ENCODE assay signal across 8 cellular contexts in the genomic region with DNA sequence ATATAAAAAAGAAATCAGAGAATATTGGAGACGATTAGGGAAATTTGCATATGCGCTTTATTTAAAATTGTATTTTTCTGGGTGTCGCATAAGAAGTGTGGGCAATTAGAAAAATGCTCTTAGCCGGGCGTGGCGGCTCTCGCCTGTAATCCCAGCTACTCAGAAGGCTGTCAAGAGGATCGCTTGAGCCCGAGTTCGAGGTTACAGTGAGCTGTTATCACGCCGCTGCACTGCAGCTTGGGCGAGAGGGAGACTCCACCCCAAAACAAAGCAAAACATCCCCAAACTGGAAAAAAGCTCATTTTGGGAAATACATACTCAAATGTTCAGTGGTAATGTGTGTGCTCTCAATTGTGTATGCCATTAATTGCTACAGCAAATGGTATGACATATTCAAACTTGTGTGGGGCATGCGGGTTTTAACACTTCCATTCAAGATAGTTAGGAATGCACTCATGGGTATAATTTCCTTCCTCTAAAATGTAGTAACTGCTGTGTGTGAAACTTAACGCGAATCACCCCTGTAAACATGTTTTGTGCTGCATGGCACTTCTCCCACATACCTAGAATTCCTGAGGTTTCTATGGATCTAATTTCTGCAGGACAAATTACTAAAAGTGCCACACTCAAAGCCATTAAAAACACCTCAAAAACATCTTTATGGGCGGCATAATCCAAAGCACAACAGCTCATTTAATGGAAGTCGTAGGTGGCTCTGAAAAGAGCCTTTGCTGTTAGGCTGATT. TPM values are rescaled to one million over a fixed set of nuclear protein-coding genes. Genes with fewer than 3 reads are reported as not detected.
DNase-seq lines count a peak whose midpoint lies in the region; ATAC-seq, FAIRE-seq and TF ChIP-seq lines count a peak whose summit lies in the region.

No MANE protein-coding gene starts in this region.

- no peaks in the 10 kb centered on the region for H3K79me2 ChIP-seq in astrocyte (ENCODE audit: insufficient read depth, low read length)

- peaks cover 65% of the 10 kb centered on the region for H3K4me1 Mint-ChIP-seq in activated CD8-positive, alpha-beta memory T cell treated with anti-CD3 and anti-CD28 coated beads, Interleukin-2, amount 10 ng/mL, durations not matched to agents 7 days and 5 days
- H3K4me1 Mint-ChIP-seq in astrocyte (ENCODE audit: low read depth, unreplicated experiment): peaks cover 34% of the 10 kb centered on the region

- H3K4me1 ChIP-seq in astrocyte (ENCODE audit: insufficient read depth, low read length): peaks cover 20% of the 10 kb centered on the region

- peak; percentile 70 for DNase-seq in activated CD8-positive, alpha-beta memory T cell treated with anti-CD3 and anti-CD28 coated beads, Interleukin-2, amount 10 ng/mL, durations not matched to agents 7 days and 5 days
- DNase-seq in activated CD8-positive, alpha-beta memory T cell treated with anti-CD3 and anti-CD28 coated beads for 24 hours: no peak
- peak; percentile 92 for DNase-seq in NCI-H82 (lab: John Stamatoyannopoulos, UW)
- peak; percentile 69 for DNase-seq in astrocyte (ENCODE audit: low read depth)

- peak overlapping the region; percentile 72 for H3K4me3 ChIP-seq in astrocyte (ENCODE audit: insufficient read depth, low read depth, low read length)
- H3K4me3 ChIP-seq in iPS-18c (ENCODE audit: insufficient read depth, low read depth, low read length): peak overlapping the region; percentile 69
- H3K4me3 ChIP-seq in skin epidermis: peak overlapping the region; percentile 37 to 63 (median 44)

- peak overlapping the region; percentile 78 for H3K4me3 Mint-ChIP-seq in activated CD8-positive, alpha-beta memory T cell treated with anti-CD3 and anti-CD28 coated beads, Interleukin-2, amount 10 ng/mL, durations not matched to agents 7 days and 5 days
- H3K4me3 Mint-ChIP-seq in astrocyte (ENCODE audit: unreplicated experiment): peak overlapping the region; percentile 89

- CTCF ChIA-PET in activated CD8-positive, alpha-beta memory T cell treated with anti-CD3 and anti-CD28 coated beads, Interleukin-2, amount 10 ng/mL, durations not matched to agents 7 days and 5 days (lab: Charles Lee): interaction anchor here (0.6 to 4.2 kb wide), 12 partner anchors 10 to 240 kb away, joined by 3 to 47 read pairs (median 4); a partner anchor contains a TSS

- H3K27me3 Mint-ChIP-seq in activated CD8-positive, alpha-beta memory T cell treated with anti-CD3 and anti-CD28 coated beads, Interleukin-2, amount 10 ng/mL, durations not matched to agents 7 days and 5 days: peaks cover 8% of the 10 kb centered on the region
- H3K27me3 Mint-ChIP-seq in astrocyte (ENCODE audit: low read depth, unreplicated experiment): no peaks in the 10 kb centered on the region

- H3K27ac ChIP-seq in astrocyte (ENCODE audit: low read depth, low read length) (peak overlapping the region; percentile 86), skin epidermis (peak overlapping the region in 20 of 21 experiments; percentile 23 to 83 (median 66))

- H3K27ac Mint-ChIP-seq in activated CD8-positive, alpha-beta memory T cell treated with anti-CD3 and anti-CD28 coated beads, Interleukin-2, amount 10 ng/mL, durations not matched to agents 7 days and 5 days: peak overlapping the region; percentile 99
- H3K27ac Mint-ChIP-seq in astrocyte (ENCODE audit: unreplicated experiment): peak overlapping the region; percentile 99

- TF ChIP-seq CTCF in astrocyte (IDR thresholded peaks at IDR 0.05; ENCODE audit: insufficient read depth, low read depth, low read length): no peak

- peaks cover 7% of the 10 kb centered on the region for H3K36me3 Mint-ChIP-seq in activated CD8-positive, alpha-beta memory T cell treated with anti-CD3 and anti-CD28 coated beads, Interleukin-2, amount 10 ng/mL, durations not matched to agents 7 days and 5 days
- no peaks in the 10 kb centered on the region for H3K36me3 Mint-ChIP-seq in astrocyte (ENCODE audit: low read depth, unreplicated experiment)

- no peaks in the 10 kb centered on the region for H3K9me3 Mint-ChIP-seq in activated CD8-positive, alpha-beta memory T cell treated with anti-CD3 and anti-CD28 coated beads, Interleukin-2, amount 10 ng/mL, durations not matched to agents 7 days and 5 days (ENCODE audit: low read depth)
- no peaks in the 10 kb centered on the region for H3K9me3 Mint-ChIP-seq in astrocyte (ENCODE audit: unreplicated experiment)

- peak overlapping the region; percentile 88 for H3K4me2 ChIP-seq in astrocyte (ENCODE audit: low read length)

- no peaks in the 10 kb centered on the region for H4K20me1 ChIP-seq in astrocyte (ENCODE audit: insufficient read depth, low read length)

- ATAC-seq in activated CD8-positive, alpha-beta memory T cell treated with anti-CD3 and anti-CD28 coated beads, Interleukin-2, amount 10 ng/mL, durations not matched to agents 7 days and 5 days: peak; percentile 10
- no peak for ATAC-seq in GM21423 (IDR thresholded peaks at IDR 0.05; ENCODE audit: unreplicated experiment)
- no peak for ATAC-seq in HG02852 (IDR thresholded peaks at IDR 0.05; ENCODE audit: unreplicated experiment)

- H3K36me3 ChIP-seq in astrocyte (ENCODE audit: insufficient read depth, low read length): no peaks in the 10 kb centered on the region

- no peaks in the 10 kb centered on the region for H3K9me3 ChIP-seq in astrocyte (ENCODE audit: insufficient read depth, low read depth, low read length)
- H3K9me3 ChIP-seq in iPS-18c (ENCODE audit: control insufficient read depth, insufficient read depth, low read length): no peaks in the 10 kb centered on the region

- H3K27me3 ChIP-seq in astrocyte (ENCODE audit: insufficient read depth, low read length): no peaks in the 10 kb centered on the region

- H2AFZ ChIP-seq in astrocyte (ENCODE audit: low read depth, low read length): peak overlapping the region; percentile 57

- FAIRE-seq in astrocyte (lab: Jason Lieb, UNC): no peak

- H3K9ac ChIP-seq in astrocyte (ENCODE audit: low read length): peak overlapping the region; percentile 86

RNA-seq across cellular contexts. Expression of gene HFE, which starts 54.7 kb away (rescaled TPM):
- total RNA-seq in activated CD8-positive, alpha-beta memory T cell treated with anti-CD3 and anti-CD28 coated beads, Interleukin-2, amount 10 ng/mL, durations not matched to agents 7 days and 5 days: 1 to 10 TPM; 1.6 to 3.4 TPM
- 5.7 and 7.7 TPM in 2 replicates for total RNA-seq in astrocyte
